In the genomic region with DNA sequence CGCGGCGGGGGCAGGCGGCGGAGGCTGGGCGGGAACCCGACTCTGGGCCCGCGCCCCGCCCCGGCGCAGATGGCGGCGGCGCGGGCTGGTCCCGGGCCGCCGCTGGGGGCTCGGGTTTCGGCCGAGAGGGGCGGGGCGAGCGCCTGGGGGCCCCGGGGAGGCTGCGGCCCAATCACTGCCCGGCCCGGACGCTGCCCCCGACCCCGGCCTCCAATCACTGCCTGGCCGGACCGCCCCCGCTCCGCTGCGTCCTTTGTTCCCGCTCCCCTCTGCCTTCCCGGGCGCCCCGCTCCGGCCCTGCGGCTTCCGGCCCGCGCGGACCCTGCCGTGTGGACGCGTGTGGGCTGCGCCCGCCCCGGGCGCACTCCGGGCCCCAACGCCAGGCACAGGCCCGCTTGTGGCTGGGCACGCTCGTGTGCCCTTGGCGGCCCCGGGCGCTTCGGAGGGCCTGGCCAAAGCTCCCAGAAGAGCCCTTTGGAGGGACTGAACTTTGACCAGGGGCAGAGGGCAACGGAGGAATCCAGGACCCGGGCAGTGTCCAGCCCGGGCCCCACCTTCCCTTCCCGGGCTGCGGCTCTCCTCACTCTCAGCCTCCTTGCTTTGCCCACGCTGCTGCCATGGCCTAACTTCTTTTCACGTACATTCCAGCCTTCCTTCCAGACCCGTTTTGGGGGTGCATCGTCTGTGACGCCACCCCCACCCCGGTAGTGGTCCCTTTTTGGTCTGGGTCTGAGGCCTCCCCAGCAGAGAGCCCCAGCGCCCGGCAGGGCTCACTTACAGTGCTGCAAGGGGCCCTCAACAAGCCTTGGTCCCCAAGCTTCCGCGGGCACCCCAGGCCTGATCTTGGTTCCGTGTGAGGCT, we compare ENCODE assay signal across 8 cellular contexts. TPM values are rescaled to one million over a fixed set of nuclear protein-coding genes. Genes with fewer than 3 reads are reported as not detected.
DNase-seq lines count a peak whose midpoint lies in the region; ATAC-seq and TF ChIP-seq lines count a peak whose summit lies in the region.

No MANE protein-coding gene starts in this region.

- no peak overlapping the region for H3K27ac Mint-ChIP-seq in activated naive CD4-positive, alpha-beta T cell treated with anti-CD3 and anti-CD28 coated beads, Interleukin-2, amount 50 U/mL, for 24 hours
- H3K27ac Mint-ChIP-seq in immature natural killer cell, result no peak overlapping the region

- no peak for TF ChIP-seq CTCF in cardiac fibroblast (IDR thresholded peaks at IDR 0.05; ENCODE audit: low read depth, low read length)

- DNase-seq in activated naive CD4-positive, alpha-beta T cell (lab: John Stamatoyannopoulos, UW), result no peak
- DNase-seq in NCI-H510A treated with DMSO at 0.1 percent for 48 hours (lab: John Stamatoyannopoulos, UW), result peak; percentile 97
- DNase-seq in cardiac fibroblast (ENCODE audit: low read depth in 2 of 2), result peak; percentile 63 to 90
- no peak for DNase-seq in immature natural killer cell
- DNase-seq in skeletal muscle cell (ENCODE audit: low read depth), result peak; percentile 51
- no peak for DNase-seq in NCI-H2107 treated with DMSO at 0.1 percent for 48 hours (lab: John Stamatoyannopoulos, UW; ENCODE audit: unreplicated experiment)

- H3K9me3 Mint-ChIP-seq in activated naive CD4-positive, alpha-beta T cell treated with anti-CD3 and anti-CD28 coated beads, Interleukin-2, amount 50 U/mL, for 24 hours, result no peaks in the 10 kb centered on the region
- H3K9me3 Mint-ChIP-seq in immature natural killer cell, result no peaks in the 10 kb centered on the region

- peak overlapping the region; percentile 44 for H3K4me3 Mint-ChIP-seq in activated naive CD4-positive, alpha-beta T cell treated with anti-CD3 and anti-CD28 coated beads, Interleukin-2, amount 50 U/mL, for 24 hours
- H3K4me3 Mint-ChIP-seq in immature natural killer cell, result peak overlapping the region in 4 of 5 donors; percentile 57 to 64 (median 62)

- H3K27me3 Mint-ChIP-seq in activated naive CD4-positive, alpha-beta T cell treated with anti-CD3 and anti-CD28 coated beads, Interleukin-2, amount 50 U/mL, for 24 hours, result peaks cover 11% of the 10 kb centered on the region
- peaks cover 8 to 11% (median 9%) of the 10 kb centered on the region in 3 donors for H3K27me3 Mint-ChIP-seq in immature natural killer cell (ENCODE audit: low read depth in 3 of 3)

- peak; percentile 68 for ATAC-seq in HG02623 (IDR thresholded peaks at IDR 0.05; ENCODE audit: unreplicated experiment)

- no peaks in the 10 kb centered on the region for H3K36me3 Mint-ChIP-seq in activated naive CD4-positive, alpha-beta T cell treated with anti-CD3 and anti-CD28 coated beads, Interleukin-2, amount 50 U/mL, for 24 hours
- peaks cover 0 to 4% (median 0%) of the 10 kb centered on the region in 3 donors for H3K36me3 Mint-ChIP-seq in immature natural killer cell

- peaks cover 9% of the 10 kb centered on the region for H3K4me1 Mint-ChIP-seq in activated naive CD4-positive, alpha-beta T cell treated with anti-CD3 and anti-CD28 coated beads, Interleukin-2, amount 50 U/mL, for 24 hours
- H3K4me1 Mint-ChIP-seq in immature natural killer cell, result peaks cover 3 to 6% of the 10 kb centered on the region in 2 donors

- H3K4me3 ChIP-seq in cardiac fibroblast (replicated peaks in 1 of 2; ENCODE audit: low read depth in 2 of 2, low read length in 2 of 2), result peak overlapping the region; percentile 35 to 44
- H3K4me3 ChIP-seq in skeletal muscle cell (ENCODE audit: low read depth, low read length), result peak overlapping the region; percentile 47

RNA-seq across cellular contexts. Expression of a gene that starts 27.1 kb away (rescaled TPM):
- 1,000 to 10,000 TPM in 2 of 3 donors, 100 to 1,000 TPM in 1; 953 to 2,361 (median 1,987) TPM for polyA plus RNA-seq in immature natural killer cell

Comparison
In these comparisons a context has a peak if more than half of its experiments do, and no peak if none do; other contexts are left out.
1. DNase-seq: peak in NCI-H510A treated with DMSO at 0.1 percent for 48 hours (single experiment), cardiac fibroblast (2 of 2) and skeletal muscle cell (single experiment); none in activated naive CD4-positive, alpha-beta T cell (0 of 4), immature natural killer cell (0 of 3) and NCI-H2107 treated with DMSO at 0.1 percent for 48 hours (single experiment).